Comparison of ENCODE assay signal across 14 cellular contexts in the genomic region with DNA sequence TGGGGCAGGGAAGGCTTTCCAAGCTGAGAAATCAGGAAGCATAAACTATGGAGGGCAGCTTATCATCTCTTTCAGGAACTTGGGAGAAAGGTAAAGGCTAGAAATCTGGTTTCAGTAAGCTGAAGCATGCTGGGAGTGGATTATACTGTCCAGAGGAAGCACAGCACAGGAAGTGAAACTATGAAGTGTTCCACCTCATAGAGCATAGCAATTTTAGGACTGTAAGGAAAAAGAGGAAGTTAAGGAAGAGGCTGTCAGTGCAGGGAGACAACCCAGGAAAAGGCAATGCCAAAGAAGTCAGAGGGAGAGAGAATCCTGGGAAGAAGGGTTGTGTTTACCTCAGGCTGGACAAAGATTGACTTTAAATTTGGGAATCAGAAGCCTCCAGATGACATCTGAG. TPM values are rescaled to one million over a fixed set of nuclear protein-coding genes. Genes with fewer than 3 reads are reported as not detected.
DNase-seq lines count a peak whose midpoint lies in the region; ATAC-seq and TF ChIP-seq lines count a peak whose summit lies in the region.
"Had no signal": no experiment of that assay in that cellular context is flagged by ENCODE, and none has a peak within 500 bp of the region (broad histone marks: within the 10 kb centered on the region; RNA-seq: fewer than 3 reads in every experiment).

No MANE protein-coding gene starts in this region.

- TF ChIP-seq CTCF in MCF 10A (IDR thresholded peaks at IDR 0.05; ENCODE audit: unreplicated experiment) (no peak), breast epithelium (IDR thresholded peaks at IDR 0.05) (no peak), thyroid gland (IDR thresholded peaks at IDR 0.05) (no peak), transverse colon (IDR thresholded peaks at IDR 0.05) (no peak)

- H3K9me3 ChIP-seq in breast epithelium (no peaks in the 10 kb centered on the region), thyroid gland (no peaks in the 10 kb centered on the region), transverse colon (no peaks in the 10 kb centered on the region)
- H3K9me3 ChIP-seq: esophagus squamous epithelium had no signal

- no TSS peak for BruUV-seq in MCF 10A (replicated peaks; lab: Mats Ljungman, UMichigan)

- intact Hi-C loops in MCF 10A (cut with micrococcal nuclease) (no loop called here), breast epithelium (cut with DNase I; ENCODE audit: low total_unique reads) (no loop called here), thyroid gland (cut with DNase I) (no loop called here), transverse colon (cut with DNase I; ENCODE audit: low total_unique reads) (no loop called here)

- no peak overlapping the region for H3K4me3 ChIP-seq in breast epithelium
- no peak overlapping the region for H3K4me3 ChIP-seq in thyroid gland (replicated peaks in 1 of 3)
- H3K4me3 ChIP-seq in transverse colon: no peak overlapping the region
- H3K4me3 ChIP-seq: esophagus squamous epithelium had no signal

- H3K4me3 Mint-ChIP-seq in MCF 10A (ENCODE audit: unreplicated experiment): no peak overlapping the region
- H3K4me3 Mint-ChIP-seq: central memory CD8-positive, alpha-beta T cell had no signal

- TF ChIP-seq EP300 in transverse colon (IDR thresholded peaks at IDR 0.05; ENCODE audit: low read depth): no peak

- CTCF ChIA-PET in MCF 10A (lab: Yijun Ruan, JAX): no interaction called here

- H3K27me3 ChIP-seq in breast epithelium (no peaks in the 10 kb centered on the region), thyroid gland (no peaks in the 10 kb centered on the region), transverse colon (no peaks in the 10 kb centered on the region)
- H3K27me3 ChIP-seq: esophagus squamous epithelium had no signal

- H3K9me3 Mint-ChIP-seq in MCF 10A (ENCODE audit: unreplicated experiment): no peaks in the 10 kb centered on the region
- H3K9me3 Mint-ChIP-seq: central memory CD8-positive, alpha-beta T cell had no signal

- H3K4me1 Mint-ChIP-seq in MCF 10A (ENCODE audit: insufficient read depth, unreplicated experiment): peaks cover 6% of the 10 kb centered on the region
- H3K4me1 Mint-ChIP-seq: central memory CD8-positive, alpha-beta T cell had no signal

- ATAC-seq in GM19463 (IDR thresholded peaks at IDR 0.05; ENCODE audit: unreplicated experiment): no peak
- ATAC-seq in GM19395 (IDR thresholded peaks at IDR 0.05; ENCODE audit: unreplicated experiment): no peak
- ATAC-seq: activated naive CD4-positive, alpha-beta T cell treated with anti-CD3 and anti-CD28 coated beads, Interleukin-2, amount 50 U/mL, for 72 hours had no signal

- H3K36me3 Mint-ChIP-seq in MCF 10A (ENCODE audit: insufficient read depth, unreplicated experiment): peaks cover 65% of the 10 kb centered on the region
- H3K36me3 Mint-ChIP-seq: activated naive CD4-positive, alpha-beta T cell treated with anti-CD3 and anti-CD28 coated beads, Interleukin-2, amount 50 U/mL, for 72 hours had no signal

- H3K4me1 ChIP-seq in breast epithelium: no peaks in the 10 kb centered on the region
- no peaks in the 10 kb centered on the region for H3K4me1 ChIP-seq in thyroid gland
- H3K4me1 ChIP-seq in transverse colon: no peaks in the 10 kb centered on the region
- H3K4me1 ChIP-seq: esophagus squamous epithelium had no signal

- H3K27me3 Mint-ChIP-seq in MCF 10A (ENCODE audit: insufficient read depth, unreplicated experiment): no peaks in the 10 kb centered on the region
- H3K27me3 Mint-ChIP-seq: central memory CD8-positive, alpha-beta T cell had no signal

- no peak overlapping the region for H3K27ac ChIP-seq in breast epithelium
- peak overlapping the region in 2 of 3 donors; percentile 13 to 26 for H3K27ac ChIP-seq in thyroid gland
- no peak overlapping the region for H3K27ac ChIP-seq in transverse colon
- H3K27ac ChIP-seq: esophagus squamous epithelium, KMS-11 had no signal

- in situ Hi-C loops in transverse colon (cut with MboI; ENCODE audit: low pct_ligation_motif_present in 1 of 4, low pct_unique_long_range_greater_than_20kb in 1 of 4, low sequenced_read_pairs in 3 of 4): no loop called here

- peaks cover under 1% of the 10 kb centered on the region for H3K36me3 ChIP-seq in breast epithelium
- peaks cover 0 to 3% of the 10 kb centered on the region in 2 donors for H3K36me3 ChIP-seq in thyroid gland
- H3K36me3 ChIP-seq in transverse colon: no peaks in the 10 kb centered on the region
- H3K36me3 ChIP-seq: esophagus squamous epithelium had no signal

- H3K27ac Mint-ChIP-seq in MCF 10A (ENCODE audit: low read depth, unreplicated experiment): peak overlapping the region; percentile 1
- H3K27ac Mint-ChIP-seq: activated naive CD4-positive, alpha-beta T cell treated with anti-CD3 and anti-CD28 coated beads, Interleukin-2, amount 50 U/mL, for 72 hours had no signal

- POLR2A ChIA-PET in MCF 10A (lab: Yijun Ruan, JAX): interaction anchor here (0.6 kb wide), 1 partner anchor 9 kb away, joined by 3 read pairs; no protein-coding TSS in a partner anchor

- DNase-seq in MCF 10A (ENCODE audit: unreplicated experiment) (no peak), breast epithelium (ENCODE audit: low spot score in 2 of 2) (no peak), NOMO-1 (lab: John Stamatoyannopoulos, UW; ENCODE audit: unreplicated experiment in 2 of 2) (peak; percentile 73 to 93), globus pallidus (ENCODE audit: low spot score) (peak; percentile 44), thyroid gland (no peak), transverse colon (no peak)
- DNase-seq: 8988T; activated CD8-positive, alpha-beta memory T cell treated with anti-CD3 and anti-CD28 coated beads for 24 hours; esophagus squamous epithelium had no signal

- TF ChIP-seq POLR2A in breast epithelium (IDR thresholded peaks at IDR 0.05): no peak
- TF ChIP-seq POLR2A in thyroid gland (IDR thresholded peaks at IDR 0.05): no peak
- TF ChIP-seq POLR2A in transverse colon (IDR thresholded peaks at IDR 0.05): no peak

RNA-seq across cellular contexts. Expression of a gene that starts 51.9 kb away (rescaled TPM):
- 125 and 163 TPM in 2 replicates for total RNA-seq in MCF 10A (2022)
- total RNA-seq in breast epithelium: 100 to 1,000 TPM; 186 to 445 (median 273) TPM
- 100 to 1,000 TPM; 379 to 821 (median 437) TPM for total RNA-seq in thyroid gland
- 10 to 100 TPM; 12.0 to 34.8 (median 26.5) TPM for total RNA-seq in transverse colon
- total RNA-seq: activated naive CD4-positive, alpha-beta T cell treated with anti-CD3 and anti-CD28 coated beads, Interleukin-2, amount 50 U/mL, for 72 hours had no signal

Comparison
In these comparisons a context has a peak if more than half of its experiments do, and no peak if none do; other contexts are left out.
1. DNase-seq: peak in NOMO-1 (2 of 2) and globus pallidus (single experiment); none in MCF 10A (single experiment), breast epithelium (0 of 2), thyroid gland (0 of 2) and transverse colon (single experiment).
2. H3K27ac ChIP-seq: peak in thyroid gland (2 of 3); none in breast epithelium (0 of 2) and transverse colon (0 of 4).